ENCODE assay signal across 10 cellular contexts in the genomic region with DNA sequence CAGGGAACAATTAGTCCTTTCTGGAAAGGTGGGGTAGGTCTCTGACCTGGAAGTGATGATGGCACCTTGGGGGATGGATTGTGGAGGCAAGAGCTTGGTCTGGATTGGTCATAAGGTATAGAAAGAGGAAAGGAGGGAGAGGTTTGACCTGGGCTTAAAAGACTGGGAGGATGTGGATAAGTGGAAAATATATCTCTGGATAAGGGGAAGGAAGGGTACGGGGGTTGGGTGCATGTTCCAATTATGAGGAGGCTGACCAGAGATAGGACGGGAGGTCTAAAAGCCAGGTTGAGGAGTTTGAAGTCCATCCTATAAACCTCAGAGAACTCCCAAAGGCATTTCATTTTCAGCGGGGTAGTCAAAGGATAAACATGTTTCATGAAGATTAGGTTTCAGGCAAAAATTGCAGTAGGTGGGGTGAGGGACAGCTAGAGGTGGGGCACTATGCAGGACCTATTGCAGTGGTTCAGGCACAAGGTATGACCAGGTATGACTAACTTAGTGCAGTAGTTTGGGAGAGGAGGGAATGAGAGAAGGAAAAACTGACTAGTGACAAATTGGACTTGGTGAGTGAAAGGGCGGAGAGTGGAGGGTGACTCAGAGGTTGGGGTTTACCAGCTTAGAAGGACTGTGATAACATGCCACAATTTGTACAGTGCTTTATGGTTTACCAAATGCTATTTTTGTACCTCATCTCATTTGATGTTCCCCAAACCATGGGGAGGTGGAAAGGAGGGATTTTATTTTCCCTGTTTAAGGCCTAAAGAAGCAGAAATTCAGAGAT. TPM values are rescaled to one million over a fixed set of nuclear protein-coding genes. Genes with fewer than 3 reads are reported as not detected.
DNase-seq lines count a peak whose midpoint lies in the region; ATAC-seq, FAIRE-seq and TF ChIP-seq lines count a peak whose summit lies in the region.
"Had no signal": no experiment of that assay in that cellular context is flagged by ENCODE, and none has a peak within 500 bp of the region (broad histone marks: within the 10 kb centered on the region; RNA-seq: fewer than 3 reads in every experiment).

No MANE protein-coding gene starts in this region.

- no peaks in the 10 kb centered on the region for H3K9me3 Mint-ChIP-seq in CD4-positive, alpha-beta memory T cell

- H3K4me3 ChIP-seq in CD4-positive, alpha-beta memory T cell (ENCODE audit: low read length in 2 of 2): no peak overlapping the region
- H3K4me3 ChIP-seq in bronchial epithelial cell (ENCODE audit: low read depth, low read length): no peak overlapping the region
- no peak overlapping the region for H3K4me3 ChIP-seq in H7 (ENCODE audit: insufficient read depth, low read depth, low read length)
- H3K4me3 ChIP-seq: SK-N-MC had no signal

- H3K27me3 ChIP-seq in CD4-positive, alpha-beta memory T cell (ENCODE audit: insufficient read depth, low read length): no peaks in the 10 kb centered on the region
- H3K27me3 ChIP-seq in bronchial epithelial cell (ENCODE audit: control insufficient read depth, insufficient read depth, low read length) (no peaks in the 10 kb centered on the region), H7 (ENCODE audit: control insufficient read depth, insufficient read depth, low read length) (no peaks in the 10 kb centered on the region)

- H3K27ac Mint-ChIP-seq in CD4-positive, alpha-beta memory T cell: peak overlapping the region in 6 of 7 donors; percentile 1 to 99 (median 76)

- H3K9me3 ChIP-seq in CD4-positive, alpha-beta memory T cell (ENCODE audit: control insufficient read depth in 1 of 2, low read length in 2 of 2): no peaks in the 10 kb centered on the region

- CTCF ChIA-PET in CD4-positive, alpha-beta memory T cell (lab: Charles Lee; ENCODE audit: partially characterized antibody): no interaction called here

- intact Hi-C loops in CD4-positive, alpha-beta memory T cell (cut with micrococcal nuclease): no loop called here

- TF ChIP-seq CTCF in bronchial epithelial cell (IDR thresholded peaks at IDR 0.05; ENCODE audit: insufficient read depth, low read length, severe bottlenecking): no peak

- ATAC-seq in GM21529 (IDR thresholded peaks at IDR 0.05; ENCODE audit: unreplicated experiment): no peak

- POLR2A ChIA-PET in CD4-positive, alpha-beta memory T cell (lab: Charles Lee; ENCODE audit: partially characterized antibody): interaction anchor here (4.2 kb wide), 1 partner anchor 11 kb away, joined by 25 read pairs; a partner anchor contains a TSS

- H3K4me1 Mint-ChIP-seq in CD4-positive, alpha-beta memory T cell: peaks cover 38 to 64% (median 49%) of the 10 kb centered on the region in 4 donors

- no peak overlapping the region for H3K27ac ChIP-seq in CD4-positive, alpha-beta memory T cell (ENCODE audit: low read depth, low read length)
- H3K27ac ChIP-seq: SK-N-MC had no signal

- no peaks in the 10 kb centered on the region for H3K36me3 ChIP-seq in CD4-positive, alpha-beta memory T cell (ENCODE audit: insufficient read depth, low read length)
- H3K36me3 ChIP-seq in bronchial epithelial cell (ENCODE audit: control insufficient read depth, insufficient read depth, low read length): no peaks in the 10 kb centered on the region
- H3K36me3 ChIP-seq in H7 (replicated peaks; ENCODE audit: control insufficient read depth, insufficient read depth, low read length): no peaks in the 10 kb centered on the region

- peaks cover 50% of the 10 kb centered on the region for H3K4me1 ChIP-seq in CD4-positive, alpha-beta memory T cell (ENCODE audit: insufficient read depth, low read length)

- FAIRE-seq in bronchial epithelial cell (lab: Jason Lieb, UNC): peak; percentile 83

- DNase-seq in CD4-positive, alpha-beta memory T cell: peak in 1 of 5 donors; percentile 61
- DNase-seq in OCI-M1 (lab: John Stamatoyannopoulos, UW) (peak; percentile 46), bronchial epithelial cell (ENCODE audit: low read depth) (peak; percentile 98), renal cortical epithelial cell (ENCODE audit: low read depth) (peak; percentile 88), iPS-NIHi7 (ENCODE audit: extremely low spot score) (no peak), H7 (no peak), ecto neural progenitor cell (ENCODE audit: low spot score) (no peak)
- DNase-seq: mesendoderm had no signal

- H3K27me3 Mint-ChIP-seq in CD4-positive, alpha-beta memory T cell: no peaks in the 10 kb centered on the region

- H3K4me3 Mint-ChIP-seq in CD4-positive, alpha-beta memory T cell: peak overlapping the region in 4 of 8 donors; percentile 12 to 55 (median 32)

- H3K36me3 Mint-ChIP-seq in CD4-positive, alpha-beta memory T cell: peaks cover 0 to 3% of the 10 kb centered on the region in 2 donors

RNA-seq across cellular contexts. Expression of a gene that starts 10.7 kb away (rescaled TPM):
- total RNA-seq in CD4-positive, alpha-beta memory T cell: 10 to 100 TPM; 39.2 to 41.3 TPM
- 1 to 10 TPM; 1.9 to 5.6 TPM for polyA plus RNA-seq in CD4-positive, alpha-beta memory T cell
- total RNA-seq in bronchial epithelial cell (11.6 and 17.0 TPM in 2 replicates), renal cortical epithelial cell (23.8 and 36.7 TPM in 2 replicates)
- 2.3 and 7.2 TPM in 2 replicates for total RNA-seq in H7 (2014; rRNA removed; shearing (Covaris generic))

Comparison
In these comparisons a context has a peak if more than half of its experiments do, and no peak if none do; other contexts are left out.
1. DNase-seq: peak in OCI-M1 (single experiment), bronchial epithelial cell (single experiment) and renal cortical epithelial cell (single experiment); none in iPS-NIHi7 (single experiment), H7 (single experiment) and ecto neural progenitor cell (single experiment).